ENCODE assay signal across 8 cellular contexts in genomic region chr7:55570939-55571338, GRCh38. TPM values are rescaled to one million over a fixed set of nuclear protein-coding genes. Genes with fewer than 3 reads are reported as not detected.
DNase-seq lines count a peak whose midpoint lies in the region; ATAC-seq and TF ChIP-seq lines count a peak whose summit lies in the region.

No MANE protein-coding gene starts in this region.

- H3K4me3 ChIP-seq in WI38 (ENCODE audit: low read depth, low read length): peak overlapping the region; percentile 84
- peak overlapping the region; percentile 92 for H3K4me3 ChIP-seq in skeletal muscle satellite cell (ENCODE audit: low read length)

- CTCF ChIA-PET in activated CD8-positive, alpha-beta memory T cell treated with anti-CD3 and anti-CD28 coated beads, Interleukin-2, amount 10 ng/mL, durations not matched to agents 7 days and 5 days (lab: Charles Lee): interaction anchor here (6.0 kb wide), 1 partner anchor 37 kb away, joined by 33 read pairs; no protein-coding TSS in a partner anchor

- peak overlapping the region; percentile 61 for H3K27ac Mint-ChIP-seq in activated CD8-positive, alpha-beta memory T cell treated with anti-CD3 and anti-CD28 coated beads, Interleukin-2, amount 10 ng/mL, durations not matched to agents 7 days and 5 days

- H3K9me3 Mint-ChIP-seq in activated CD8-positive, alpha-beta memory T cell treated with anti-CD3 and anti-CD28 coated beads, Interleukin-2, amount 10 ng/mL, durations not matched to agents 7 days and 5 days (ENCODE audit: low read depth): no peaks in the 10 kb centered on the region

- no peaks in the 10 kb centered on the region for H3K27me3 Mint-ChIP-seq in activated CD8-positive, alpha-beta memory T cell treated with anti-CD3 and anti-CD28 coated beads, Interleukin-2, amount 10 ng/mL, durations not matched to agents 7 days and 5 days

- TF ChIP-seq CTCF in WI38 (IDR thresholded peaks at IDR 0.05; ENCODE audit: low read depth, low read length) (no peak), GM20000 (IDR thresholded peaks at IDR 0.05; ENCODE audit: extremely low read depth, missing control alignments) (no peak)

- no peaks in the 10 kb centered on the region for H3K36me3 ChIP-seq in skeletal muscle satellite cell (ENCODE audit: insufficient read depth, low read length)

- H3K27me3 ChIP-seq in skeletal muscle satellite cell (ENCODE audit: control insufficient read depth, insufficient read depth, low read length): no peaks in the 10 kb centered on the region

- peak overlapping the region; percentile 86 for H3K9ac ChIP-seq in skeletal muscle satellite cell (ENCODE audit: low read depth, low read length)

- DNase-seq in activated CD8-positive, alpha-beta memory T cell treated with anti-CD3 and anti-CD28 coated beads, Interleukin-2, amount 10 ng/mL, durations not matched to agents 7 days and 5 days: peak; percentile 7
- DNase-seq in activated CD8-positive, alpha-beta memory T cell treated with anti-CD3 and anti-CD28 coated beads, Interleukin-2, amount 50 U/mL, for 48 hours: no peak
- DNase-seq in foreskin melanocyte: peak; percentile 42
- DNase-seq in GM20000 (ENCODE audit: low spot score): no peak
- DNase-seq in NCI-H2081 treated with DMSO at 0.1 percent for 48 hours (lab: John Stamatoyannopoulos, UW): no peak
- DNase-seq in NCI-H2029 treated with DMSO at 0.1 percent for 48 hours (lab: John Stamatoyannopoulos, UW): no peak

- peaks cover 70% of the 10 kb centered on the region for H3K4me1 Mint-ChIP-seq in activated CD8-positive, alpha-beta memory T cell treated with anti-CD3 and anti-CD28 coated beads, Interleukin-2, amount 10 ng/mL, durations not matched to agents 7 days and 5 days

- no peaks in the 10 kb centered on the region for H3K9me3 ChIP-seq in skeletal muscle satellite cell (replicated peaks; ENCODE audit: low read length)

- H3K4me1 ChIP-seq in skeletal muscle satellite cell (ENCODE audit: control insufficient read depth, insufficient read depth, low read length): peaks cover 40% of the 10 kb centered on the region

- ATAC-seq in activated CD8-positive, alpha-beta memory T cell treated with anti-CD3 and anti-CD28 coated beads, Interleukin-2, amount 10 ng/mL, durations not matched to agents 7 days and 5 days: no peak

- peaks cover 10% of the 10 kb centered on the region for H3K36me3 Mint-ChIP-seq in activated CD8-positive, alpha-beta memory T cell treated with anti-CD3 and anti-CD28 coated beads, Interleukin-2, amount 10 ng/mL, durations not matched to agents 7 days and 5 days

- peak overlapping the region; percentile 87 for H3K4me3 Mint-ChIP-seq in activated CD8-positive, alpha-beta memory T cell treated with anti-CD3 and anti-CD28 coated beads, Interleukin-2, amount 10 ng/mL, durations not matched to agents 7 days and 5 days

- peak overlapping the region; percentile 86 for H3K4me2 ChIP-seq in skeletal muscle satellite cell (ENCODE audit: low read length)

RNA-seq across cellular contexts. Expression of gene VOPP1, which starts 1.4 kb away (rescaled TPM):
- 10 to 100 TPM; 42.3 to 67.3 TPM for total RNA-seq in activated CD8-positive, alpha-beta memory T cell treated with anti-CD3 and anti-CD28 coated beads, Interleukin-2, amount 10 ng/mL, durations not matched to agents 7 days and 5 days
- 31.9 and 38.2 TPM in 2 replicates for total RNA-seq in skeletal muscle satellite cell (2012; rRNA removed)

Comparison
In these comparisons a context has a peak if more than half of its experiments do, and no peak if none do; other contexts are left out.
1. DNase-seq: peak in activated CD8-positive, alpha-beta memory T cell treated with anti-CD3 and anti-CD28 coated beads, Interleukin-2, amount 10 ng/mL, durations not matched to agents 7 days and 5 days (single experiment) and foreskin melanocyte (single experiment); none in activated CD8-positive, alpha-beta memory T cell treated with anti-CD3 and anti-CD28 coated beads, Interleukin-2, amount 50 U/mL, for 48 hours (single experiment), GM20000 (single experiment), NCI-H2081 treated with DMSO at 0.1 percent for 48 hours (single experiment) and NCI-H2029 treated with DMSO at 0.1 percent for 48 hours (single experiment).